Comparison of ENCODE assay signal across 14 cellular contexts in the genomic region with DNA sequence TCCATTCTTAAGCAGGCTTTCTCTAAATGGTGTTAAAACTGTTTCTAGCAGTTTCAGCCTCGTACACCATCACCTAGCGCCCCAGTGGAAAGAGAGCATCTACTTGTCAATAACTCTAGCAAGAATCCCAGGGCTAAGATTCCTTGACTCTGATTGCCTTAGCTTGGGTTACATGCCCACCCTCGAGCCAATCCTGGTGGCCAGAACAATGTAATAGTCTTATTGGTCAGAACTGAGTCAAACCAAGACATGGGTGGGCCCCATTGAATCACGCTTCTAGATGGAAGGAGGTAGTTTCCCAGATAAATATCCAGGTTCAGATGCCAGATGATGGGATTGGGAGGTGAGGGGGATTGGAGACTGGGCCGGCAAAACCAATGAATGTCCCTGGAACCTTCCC. TPM values are rescaled to one million over a fixed set of nuclear protein-coding genes. Genes with fewer than 3 reads are reported as not detected.
DNase-seq lines count a peak whose midpoint lies in the region; ATAC-seq and TF ChIP-seq lines count a peak whose summit lies in the region.
"Had no signal": no experiment of that assay in that cellular context is flagged by ENCODE, and none has a peak within 500 bp of the region (broad histone marks: within the 10 kb centered on the region; RNA-seq: fewer than 3 reads in every experiment).

No MANE protein-coding gene starts in this region.

- H3K9me3 ChIP-seq in DOHH2 (ENCODE audit: control insufficient read depth, insufficient read depth, low read length) (no peaks in the 10 kb centered on the region), neutrophil (no peaks in the 10 kb centered on the region)
- H3K9me3 ChIP-seq: A549, HAP-1 had no signal

- no peak overlapping the region for H3K4me3 Mint-ChIP-seq in WTC11
- H3K4me3 Mint-ChIP-seq in activated naive CD4-positive, alpha-beta T cell treated with anti-CD3 and anti-CD28 coated beads, Interleukin-2, amount 10 ng/mL, durations not matched to agents 7 days and 5 days: no peak overlapping the region
- H3K4me3 Mint-ChIP-seq: CD4-positive, CD25-positive, alpha-beta regulatory T cell had no signal

- H3K9me2 ChIP-seq in DOHH2 (replicated peaks; ENCODE audit: control insufficient read depth, low read length): no peaks in the 10 kb centered on the region

- H3K4me1 ChIP-seq in DOHH2 (ENCODE audit: control insufficient read depth, low read length): peaks cover 27% of the 10 kb centered on the region
- peaks cover 21 to 37% of the 10 kb centered on the region in 2 experiments for H3K4me1 ChIP-seq in neutrophil (ENCODE audit: control insufficient read depth in 1 of 2, insufficient read depth in 1 of 2, low read depth in 1 of 2, low read length in 1 of 2)
- H3K4me1 ChIP-seq: A549 had no signal

- H3K4me2 ChIP-seq in DOHH2 (ENCODE audit: low read length): 0 out of 2 replicates have a peak overlapping the region, but pooled peaks have one; percentile 32
- H3K4me2 ChIP-seq: A549 had no signal

- no peak overlapping the region for H3K27ac Mint-ChIP-seq in WTC11
- H3K27ac Mint-ChIP-seq in activated naive CD4-positive, alpha-beta T cell treated with anti-CD3 and anti-CD28 coated beads, Interleukin-2, amount 10 ng/mL, durations not matched to agents 7 days and 5 days: no peak overlapping the region
- H3K27ac Mint-ChIP-seq: CD4-positive, CD25-positive, alpha-beta regulatory T cell had no signal

- peak; percentile 65 for ATAC-seq in WTC11
- no peak for ATAC-seq in HG03039 (IDR thresholded peaks at IDR 0.05; ENCODE audit: unreplicated experiment)
- ATAC-seq: A549 had no signal

- H3K27me3 Mint-ChIP-seq in WTC11 (ENCODE audit: low read depth): no peaks in the 10 kb centered on the region
- H3K27me3 Mint-ChIP-seq in activated naive CD4-positive, alpha-beta T cell treated with anti-CD3 and anti-CD28 coated beads, Interleukin-2, amount 10 ng/mL, durations not matched to agents 7 days and 5 days: peaks cover 3% of the 10 kb centered on the region

- CTCF ChIA-PET in WTC11 (lab: Charles Lee): interaction anchor here (1.0 kb wide), 1 partner anchor 355 kb away, joined by 4 read pairs; no protein-coding TSS in a partner anchor
- CTCF ChIA-PET in activated naive CD4-positive, alpha-beta T cell treated with anti-CD3 and anti-CD28 coated beads, Interleukin-2, amount 10 ng/mL, durations not matched to agents 7 days and 5 days (lab: Charles Lee): no interaction called here

- no peaks in the 10 kb centered on the region for H3K36me3 Mint-ChIP-seq in WTC11
- no peaks in the 10 kb centered on the region for H3K36me3 Mint-ChIP-seq in activated naive CD4-positive, alpha-beta T cell treated with anti-CD3 and anti-CD28 coated beads, Interleukin-2, amount 10 ng/mL, durations not matched to agents 7 days and 5 days
- H3K36me3 Mint-ChIP-seq: CD4-positive, CD25-positive, alpha-beta regulatory T cell had no signal

- H3K36me3 ChIP-seq in DOHH2 (ENCODE audit: control insufficient read depth, low read length) (no peaks in the 10 kb centered on the region), neutrophil (no peaks in the 10 kb centered on the region)
- H3K36me3 ChIP-seq: HAP-1 had no signal

- H3K27ac ChIP-seq in DOHH2 (ENCODE audit: low read depth, low read length) (no peak overlapping the region), neutrophil (peak overlapping the region; percentile 54)
- H3K27ac ChIP-seq: A549, HL-60 had no signal

- H3K4me1 Mint-ChIP-seq in WTC11: peaks cover 22% of the 10 kb centered on the region
- no peaks in the 10 kb centered on the region for H3K4me1 Mint-ChIP-seq in activated naive CD4-positive, alpha-beta T cell treated with anti-CD3 and anti-CD28 coated beads, Interleukin-2, amount 10 ng/mL, durations not matched to agents 7 days and 5 days

- DNase-seq in WTC11 (ENCODE audit: low spot score) (no peak), fibroblast of mammary gland (ENCODE audit: low read depth) (peak; percentile 34), NCI-H510A treated with DMSO at 0.1 percent for 48 hours (lab: John Stamatoyannopoulos, UW) (no peak)
- DNase-seq in activated naive CD4-positive, alpha-beta T cell treated with anti-CD3 and anti-CD28 coated beads, Interleukin-2, amount 10 ng/mL, durations not matched to agents 7 days and 5 days: no peak
- DNase-seq: Calu3; CD4-positive, CD25-positive, alpha-beta regulatory T cell; NCI-H2171 treated with DMSO at 0.1 percent for 48 hours; NCI-H446 treated with DMSO at 0.1 percent for 48 hours had no signal

- TF ChIP-seq CTCF in DOHH2 (IDR thresholded peaks at IDR 0.05; ENCODE audit: low read depth, low read length, poor library complexity, severe bottlenecking) (no peak), WTC11 (IDR thresholded peaks at IDR 0.05) (no peak), fibroblast of mammary gland (conservative IDR thresholded peaks at IDR 0.05; ENCODE audit: control insufficient read depth, insufficient read depth, low read depth, low read length) (no peak), neutrophil (IDR thresholded peaks at IDR 0.05) (no peak)

- no peaks in the 10 kb centered on the region for H4K20me1 ChIP-seq in DOHH2 (ENCODE audit: control insufficient read depth, insufficient read depth, low read depth, low read length)

- H3K9me3 Mint-ChIP-seq in WTC11: peaks cover 3% of the 10 kb centered on the region; the same call in 1 of the 2 replicates
- H3K9me3 Mint-ChIP-seq in activated naive CD4-positive, alpha-beta T cell treated with anti-CD3 and anti-CD28 coated beads, Interleukin-2, amount 10 ng/mL, durations not matched to agents 7 days and 5 days: peaks cover 2% of the 10 kb centered on the region
- H3K9me3 Mint-ChIP-seq: CD4-positive, CD25-positive, alpha-beta regulatory T cell had no signal

- no peaks in the 10 kb centered on the region for H3K79me2 ChIP-seq in DOHH2 (ENCODE audit: control insufficient read depth, low read length)

- H3F3A ChIP-seq in DOHH2 (ENCODE audit: control insufficient read depth, insufficient read depth): no peaks in the 10 kb centered on the region

- POLR2A ChIA-PET in WTC11 (lab: Charles Lee): interaction anchor here (0.6 kb wide), 1 partner anchor 10 kb away, joined by 4 read pairs; no protein-coding TSS in a partner anchor

- no peak overlapping the region for H3K4me3 ChIP-seq in DOHH2 (ENCODE audit: low read length)
- no peak overlapping the region for H3K4me3 ChIP-seq in fibroblast of mammary gland (ENCODE audit: control insufficient read depth, low read depth, low read length)
- no peak overlapping the region for H3K4me3 ChIP-seq in neutrophil (ENCODE audit: low read depth in 1 of 2, low read length in 1 of 2)
- H3K4me3 ChIP-seq: A549, HAP-1 had no signal

- H3K27me3 ChIP-seq in DOHH2 (ENCODE audit: control insufficient read depth, low read length) (no peaks in the 10 kb centered on the region; the same call in 1 of the 2 replicates), neutrophil (no peaks in the 10 kb centered on the region)

TF ChIP-seq in WTC11, 78 proteins besides CTCF, POLR2A, EP300 and RAD21 (continues in another document):
- no peak for TF ChIP-seq OVOL2 (CRISPR knock-in tag; IDR thresholded peaks at IDR 0.05; ENCODE audit: borderline replicate concordance)
- TF ChIP-seq, protein P1, sequence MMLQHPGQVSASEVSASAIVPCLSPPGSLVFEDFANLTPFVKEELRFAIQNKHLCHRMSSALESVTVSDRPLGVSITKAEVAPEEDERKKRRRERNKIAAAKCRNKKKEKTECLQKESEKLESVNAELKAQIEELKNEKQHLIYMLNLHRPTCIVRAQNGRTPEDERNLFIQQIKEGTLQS (CRISPR knock-in tag; conservative IDR thresholded peaks at IDR 0.05): no peak
- no peak for TF ChIP-seq CREB1 (CRISPR knock-in tag; IDR thresholded peaks at IDR 0.05)
- TF ChIP-seq, protein P2, sequence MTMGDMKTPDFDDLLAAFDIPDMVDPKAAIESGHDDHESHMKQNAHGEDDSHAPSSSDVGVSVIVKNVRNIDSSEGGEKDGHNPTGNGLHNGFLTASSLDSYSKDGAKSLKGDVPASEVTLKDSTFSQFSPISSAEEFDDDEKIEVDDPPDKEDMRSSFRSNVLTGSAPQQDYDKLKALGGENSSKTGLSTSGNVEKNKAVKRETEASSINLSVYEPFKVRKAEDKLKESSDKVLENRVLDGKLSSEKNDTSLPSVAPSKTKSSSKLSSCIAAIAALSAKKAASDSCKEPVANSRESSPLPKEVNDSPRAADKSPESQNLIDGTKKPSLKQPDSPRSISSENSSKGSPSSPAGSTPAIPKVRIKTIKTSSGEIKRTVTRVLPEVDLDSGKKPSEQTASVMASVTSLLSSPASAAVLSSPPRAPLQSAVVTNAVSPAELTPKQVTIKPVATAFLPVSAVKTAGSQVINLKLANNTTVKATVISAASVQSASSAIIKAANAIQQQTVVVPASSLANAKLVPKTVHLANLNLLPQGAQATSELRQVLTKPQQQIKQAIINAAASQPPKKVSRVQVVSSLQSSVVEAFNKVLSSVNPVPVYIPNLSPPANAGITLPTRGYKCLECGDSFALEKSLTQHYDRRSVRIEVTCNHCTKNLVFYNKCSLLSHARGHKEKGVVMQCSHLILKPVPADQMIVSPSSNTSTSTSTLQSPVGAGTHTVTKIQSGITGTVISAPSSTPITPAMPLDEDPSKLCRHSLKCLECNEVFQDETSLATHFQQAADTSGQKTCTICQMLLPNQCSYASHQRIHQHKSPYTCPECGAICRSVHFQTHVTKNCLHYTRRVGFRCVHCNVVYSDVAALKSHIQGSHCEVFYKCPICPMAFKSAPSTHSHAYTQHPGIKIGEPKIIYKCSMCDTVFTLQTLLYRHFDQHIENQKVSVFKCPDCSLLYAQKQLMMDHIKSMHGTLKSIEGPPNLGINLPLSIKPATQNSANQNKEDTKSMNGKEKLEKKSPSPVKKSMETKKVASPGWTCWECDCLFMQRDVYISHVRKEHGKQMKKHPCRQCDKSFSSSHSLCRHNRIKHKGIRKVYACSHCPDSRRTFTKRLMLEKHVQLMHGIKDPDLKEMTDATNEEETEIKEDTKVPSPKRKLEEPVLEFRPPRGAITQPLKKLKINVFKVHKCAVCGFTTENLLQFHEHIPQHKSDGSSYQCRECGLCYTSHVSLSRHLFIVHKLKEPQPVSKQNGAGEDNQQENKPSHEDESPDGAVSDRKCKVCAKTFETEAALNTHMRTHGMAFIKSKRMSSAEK (CRISPR knock-in tag; IDR thresholded peaks at IDR 0.05; ENCODE audit: borderline replicate concordance): no peak

RNA-seq across cellular contexts. Expression of a gene that starts 55.9 kb away (rescaled TPM):
- total RNA-seq in WTC11 (2021): 53.3 to 80.5 TPM (median 55.5 TPM) in 3 replicates
